ENCODE assay signal across 1 cellular context in the genomic region with DNA sequence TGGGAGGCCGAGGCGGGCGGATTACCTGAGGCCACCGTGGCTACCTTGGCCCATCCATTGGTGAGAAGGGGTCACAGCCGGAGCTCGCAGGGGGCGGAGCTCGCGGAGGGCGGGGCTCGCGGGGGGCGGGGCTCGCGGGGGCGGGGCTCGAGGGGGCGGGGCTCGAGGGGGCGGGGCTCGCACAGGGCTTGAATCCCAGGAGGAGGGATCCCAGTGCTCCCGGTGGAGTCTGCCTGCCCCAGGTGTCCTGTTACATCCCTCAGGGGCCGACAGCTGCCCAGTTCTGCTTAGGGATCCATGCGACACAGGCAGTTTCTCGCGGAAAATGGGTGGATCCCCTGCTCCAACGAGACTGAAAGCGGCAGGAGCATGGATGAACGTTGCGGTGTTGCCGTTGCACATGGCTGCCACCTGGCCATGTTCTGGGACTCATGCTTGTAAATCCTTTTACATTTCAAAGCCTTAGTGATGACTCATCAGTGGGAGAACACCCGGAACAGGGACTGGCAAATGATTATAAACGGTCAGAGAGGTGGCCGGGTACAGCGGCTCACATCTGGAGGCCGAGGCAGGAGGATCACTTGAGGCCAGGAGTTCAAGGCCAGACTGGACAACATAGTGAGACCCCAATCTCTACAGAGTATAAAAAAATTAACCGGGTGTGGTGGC.
TF ChIP-seq lines count a peak whose summit lies in the region.

No MANE protein-coding gene starts in this region.

TF ChIP-seq in IMR-90, 13 proteins besides CTCF, POLR2A, EP300 and RAD21:
- TF ChIP-seq CEBPB (IDR thresholded peaks at IDR 0.05; ENCODE audit: low read depth, low read length) (no peak), ELK1 (IDR thresholded peaks at IDR 0.05; ENCODE audit: borderline replicate concordance, low read depth, low read length) (no peak), RCOR1 (IDR thresholded peaks at IDR 0.05; ENCODE audit: insufficient replicate concordance, low read length) (no peak), RFX5 (IDR thresholded peaks at IDR 0.05; ENCODE audit: low read depth, low read length) (no peak), NFE2L2 (IDR thresholded peaks at IDR 0.05; ENCODE audit: low read depth, low read length) (no peak), BHLHE40 (IDR thresholded peaks at IDR 0.05; ENCODE audit: low read depth, low read length) (peak; percentile 19; the same call in 1 of the 2 replicates), CHD1 (IDR thresholded peaks at IDR 0.05; ENCODE audit: low read depth, low read length) (no peak), MAZ (IDR thresholded peaks at IDR 0.05; ENCODE audit: borderline replicate concordance, low read depth, low read length) (no peak), MXI1 (IDR thresholded peaks at IDR 0.05; ENCODE audit: borderline replicate concordance, low read depth, low read length) (peak; percentile 79; the same call in 1 of the 2 replicates), FOS (IDR thresholded peaks at IDR 0.05; ENCODE audit: low read depth, low read length) (peak; percentile 90), MAFK (IDR thresholded peaks at IDR 0.05; ENCODE audit: low read depth, low read length) (no peak), SMC3 (IDR thresholded peaks at IDR 0.05; ENCODE audit: low read depth, low read length) (no peak)
- TF ChIP-seq, protein P1, sequence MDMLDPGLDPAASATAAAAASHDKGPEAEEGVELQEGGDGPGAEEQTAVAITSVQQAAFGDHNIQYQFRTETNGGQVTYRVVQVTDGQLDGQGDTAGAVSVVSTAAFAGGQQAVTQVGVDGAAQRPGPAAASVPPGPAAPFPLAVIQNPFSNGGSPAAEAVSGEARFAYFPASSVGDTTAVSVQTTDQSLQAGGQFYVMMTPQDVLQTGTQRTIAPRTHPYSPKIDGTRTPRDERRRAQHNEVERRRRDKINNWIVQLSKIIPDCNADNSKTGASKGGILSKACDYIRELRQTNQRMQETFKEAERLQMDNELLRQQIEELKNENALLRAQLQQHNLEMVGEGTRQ (IDR thresholded peaks at IDR 0.05; ENCODE audit: low read depth, low read length): no peak
